Comparison of ENCODE assay signal across 8 cellular contexts in genomic region chr22:37887610-37888378, GRCh38. TPM values are rescaled to one million over a fixed set of nuclear protein-coding genes. Genes with fewer than 3 reads are reported as not detected.
DNase-seq lines count a peak whose midpoint lies in the region; ATAC-seq and TF ChIP-seq lines count a peak whose summit lies in the region.

No MANE protein-coding gene starts in this region.

- H3K4me1 ChIP-seq in Caco-2 (peaks cover 17% of the 10 kb centered on the region), RWPE2 (ENCODE audit: insufficient read depth, poor library complexity, severe bottlenecking) (peaks cover 8% of the 10 kb centered on the region)

- H3K36me3 Mint-ChIP-seq in Caco-2 (ENCODE audit: insufficient read depth, unreplicated experiment) (peaks cover 88% of the 10 kb centered on the region), osteocyte (ENCODE audit: unreplicated experiment) (peaks cover 26% of the 10 kb centered on the region), CD14-positive monocyte (peaks cover 51 to 93% of the 10 kb centered on the region in 2 donors)

- H3K4me3 ChIP-seq in Caco-2 (ENCODE audit: low read depth, low read length) (no peak overlapping the region), RWPE2 (ENCODE audit: severe bottlenecking) (no peak overlapping the region), fibroblast of pulmonary artery (replicated peaks; ENCODE audit: low read depth, low read length) (no peak overlapping the region)

- H3K27ac Mint-ChIP-seq in Caco-2 (ENCODE audit: unreplicated experiment) (peak overlapping the region; percentile 74), osteocyte (ENCODE audit: unreplicated experiment) (peak overlapping the region; percentile 70), CD14-positive monocyte (peak overlapping the region in 2 of 7 donors; percentile 6 to 74)

- H3K4me1 Mint-ChIP-seq in Caco-2 (ENCODE audit: low read depth, unreplicated experiment), result peaks cover 24% of the 10 kb centered on the region
- H3K4me1 Mint-ChIP-seq in osteocyte (ENCODE audit: unreplicated experiment), result peaks cover 36% of the 10 kb centered on the region
- H3K4me1 Mint-ChIP-seq in CD14-positive monocyte, result no peaks in the 10 kb centered on the region

- POLR2A ChIA-PET in Caco-2 (lab: Charles Lee), result interaction anchor here (0.8 kb wide), 1 partner anchor 18 kb away, joined by 3 read pairs; the partner anchor contains the start of gene MICALL1

- no peaks in the 10 kb centered on the region for H3K27me3 ChIP-seq in Caco-2 (replicated peaks; ENCODE audit: control insufficient read depth, insufficient read depth, low read length)
- H3K27me3 ChIP-seq in RWPE2 (ENCODE audit: insufficient read depth, poor library complexity, severe bottlenecking), result no peaks in the 10 kb centered on the region

- H3K36me3 ChIP-seq in Caco-2 (ENCODE audit: control insufficient read depth, insufficient read depth, low read length) (peaks cover 1% of the 10 kb centered on the region; the same call in 1 of the 2 replicates), RWPE2 (ENCODE audit: low read depth) (peaks cover 64% of the 10 kb centered on the region)

- peak overlapping the region; percentile 74 for H3K27ac ChIP-seq in RWPE2 (ENCODE audit: poor library complexity, severe bottlenecking)

- peak; percentile 96 for ATAC-seq in RWPE2 (ENCODE audit: low read depth)
- no peak for ATAC-seq in HG02870 (IDR thresholded peaks at IDR 0.05; ENCODE audit: unreplicated experiment)
- ATAC-seq in HG03460 (IDR thresholded peaks at IDR 0.05; ENCODE audit: unreplicated experiment), result no peak

- H3K9me3 ChIP-seq in Caco-2 (no peaks in the 10 kb centered on the region), RWPE2 (ENCODE audit: severe bottlenecking) (no peaks in the 10 kb centered on the region)

- H3K4me3 Mint-ChIP-seq in Caco-2 (ENCODE audit: unreplicated experiment) (no peak overlapping the region), osteocyte (ENCODE audit: unreplicated experiment) (peak overlapping the region; percentile 14), CD14-positive monocyte (no peak overlapping the region)

- no peaks in the 10 kb centered on the region for H3K27me3 Mint-ChIP-seq in Caco-2 (ENCODE audit: insufficient read depth, unreplicated experiment)
- H3K27me3 Mint-ChIP-seq in osteocyte (ENCODE audit: unreplicated experiment), result no peaks in the 10 kb centered on the region
- H3K27me3 Mint-ChIP-seq in CD14-positive monocyte (ENCODE audit: low read depth in 3 of 3), result no peaks in the 10 kb centered on the region

- TF ChIP-seq CTCF in Caco-2 (IDR thresholded peaks at IDR 0.05; ENCODE audit: insufficient read depth in 1 of 2, low read depth in 1 of 2, low read length in 1 of 2, severe bottlenecking in 1 of 2, unreplicated experiment in 1 of 2) (peak; percentile 48 to 52), RWPE2 (IDR thresholded peaks at IDR 0.05; ENCODE audit: poor library complexity, severe bottlenecking) (peak; percentile 83), fibroblast of pulmonary artery (IDR thresholded peaks at IDR 0.05; ENCODE audit: low read length, missing control alignments) (peak; percentile 79), osteocyte (IDR thresholded peaks at IDR 0.05) (peak; percentile 86), CD14-positive monocyte (IDR thresholded peaks at IDR 0.05) (no peak)

- BruUV-seq in Caco-2 (replicated peaks; lab: Mats Ljungman, UMichigan), result no TSS peak

- intact Hi-C loops in Caco-2 (cut with micrococcal nuclease; ENCODE audit: unreplicated experiment), result loop anchor here (1.0 to 5.0 kb wide), 4 partner anchors 8 to 78 kb away; partner anchors contain the start of genes C22orf23 and POLR2F
- intact Hi-C loops in CD14-positive monocyte (cut with micrococcal nuclease), result no loop called here

- DNase-seq in Caco-2 (peak; percentile 81), RWPE2 (ENCODE audit: low spot score) (peak; percentile 79), fibroblast of pulmonary artery (ENCODE audit: low read depth) (peak; percentile 97), osteocyte (ENCODE audit: extremely low spot score, unreplicated experiment) (peak; percentile 89), NCI-H1048 (lab: John Stamatoyannopoulos, UW) (no peak), CD14-positive monocyte (ENCODE audit: low spot score) (no peak)

- CTCF ChIA-PET in Caco-2 (lab: Charles Lee), result interaction anchor here (0.6 to 1.9 kb wide), 13 partner anchors 10 to 102 kb away, joined by 3 to 17 read pairs (median 4); partner anchors contain the start of genes GCAT and MICALL1

- H3K9me3 Mint-ChIP-seq in Caco-2 (ENCODE audit: unreplicated experiment) (no peaks in the 10 kb centered on the region), osteocyte (ENCODE audit: unreplicated experiment) (no peaks in the 10 kb centered on the region), CD14-positive monocyte (no peaks in the 10 kb centered on the region)

RNA-seq across cellular contexts. Expression of gene MICALL1, which starts 18.3 kb away (rescaled TPM):
- total RNA-seq in Caco-2 (2022), result 43.5 and 46.7 TPM in 2 replicates
- total RNA-seq in osteocyte, result 51.2 and 56.6 TPM in 2 replicates
- polyA plus RNA-seq in CD14-positive monocyte, result 1 to 10 TPM in 1 of 2 donors, under 1 TPM in 1; 0.51 to 1.3 TPM

RNA-seq across cellular contexts. Expression of gene EIF3L, which starts 38.6 kb away (rescaled TPM):
- total RNA-seq in Caco-2 (2022) (524 and 554 TPM in 2 replicates), osteocyte (435 and 452 TPM in 2 replicates)
- polyA plus RNA-seq in CD14-positive monocyte, result 100 to 1,000 TPM; 209 to 246 TPM

RNA-seq across cellular contexts. Expression of gene ANKRD54, which starts 43.7 kb away (rescaled TPM):
- total RNA-seq in Caco-2 (2022) (19.3 and 19.4 TPM in 2 replicates), osteocyte (18.1 and 20.4 TPM in 2 replicates)
- polyA plus RNA-seq in CD14-positive monocyte, result 1 to 10 TPM; 7.4 to 9.5 TPM

Comparison
In these comparisons a context has a peak if more than half of its experiments do, and no peak if none do; other contexts are left out.
1. DNase-seq: peak in Caco-2 (2 of 2), RWPE2 (single experiment), fibroblast of pulmonary artery (single experiment) and osteocyte (single experiment); none in NCI-H1048 (single experiment) and CD14-positive monocyte (single experiment).